ENCODE assay signal across 1 cellular context in genomic region chr11:61972796-61973602, GRCh38.
A peak's percentile ranks its signal among the peaks of the same experiment; 100 is the strongest.
TF ChIP-seq lines count a peak whose summit lies in the region.

No MANE protein-coding gene starts in this region.

TF ChIP-seq in HepG2, 621 proteins besides CTCF, POLR2A, EP300 and RAD21 (continued from another document and continues in another):
- TF ChIP-seq HOMEZ (CRISPR knock-in tag; IDR thresholded peaks at IDR 0.05; ENCODE audit: low read depth) (peak; percentile 68; the same call in 1 of the 2 replicates), CBX5 (CRISPR knock-in tag; IDR thresholded peaks at IDR 0.05; ENCODE audit: borderline replicate concordance) (peak; percentile 14; the same call in 1 of the 2 replicates), ZNF737 (CRISPR knock-in tag; IDR thresholded peaks at IDR 0.05; ENCODE audit: borderline replicate concordance) (peak; percentile 39; the same call in 1 of the 2 replicates), IKZF5 (CRISPR knock-in tag; IDR thresholded peaks at IDR 0.05) (peak; percentile 88), ZNF101 (CRISPR knock-in tag; IDR thresholded peaks at IDR 0.05; ENCODE audit: borderline replicate concordance, low read depth) (0 out of 2 replicates have a peak, but pooled peaks have one; percentile 56), ZFX (CRISPR knock-in tag; IDR thresholded peaks at IDR 0.05; ENCODE audit: low read depth) (peak; percentile 93), BRCA1 (CRISPR knock-in tag; IDR thresholded peaks at IDR 0.05) (peak; percentile 87), PBX3 (CRISPR knock-in tag; IDR thresholded peaks at IDR 0.05; ENCODE audit: borderline replicate concordance) (no peak), ZNF674 (CRISPR knock-in tag; IDR thresholded peaks at IDR 0.05; ENCODE audit: low read depth) (0 out of 2 replicates have a peak, but pooled peaks have one; percentile 27), GLMP (CRISPR knock-in tag; IDR thresholded peaks at IDR 0.05; ENCODE audit: borderline replicate concordance) (no peak), SIX4 (CRISPR knock-in tag; IDR thresholded peaks at IDR 0.05) (peak; percentile 58), KAT8 (CRISPR knock-in tag; IDR thresholded peaks at IDR 0.05) (peak; percentile 72; the same call in 1 of the 2 replicates), SAFB2 (CRISPR knock-in tag; IDR thresholded peaks at IDR 0.05; ENCODE audit: borderline replicate concordance, low read depth) (peak; percentile 34; the same call in 1 of the 2 replicates), ZSCAN25 (CRISPR knock-in tag; IDR thresholded peaks at IDR 0.05) (peak; percentile 79), ZNF552 (CRISPR knock-in tag; IDR thresholded peaks at IDR 0.05; ENCODE audit: borderline replicate concordance) (peak; percentile 22; the same call in 1 of the 2 replicates), MIER2 (CRISPR knock-in tag; IDR thresholded peaks at IDR 0.05) (peak; percentile 52; the same call in 1 of the 2 replicates)
- TF ChIP-seq, protein P1, sequence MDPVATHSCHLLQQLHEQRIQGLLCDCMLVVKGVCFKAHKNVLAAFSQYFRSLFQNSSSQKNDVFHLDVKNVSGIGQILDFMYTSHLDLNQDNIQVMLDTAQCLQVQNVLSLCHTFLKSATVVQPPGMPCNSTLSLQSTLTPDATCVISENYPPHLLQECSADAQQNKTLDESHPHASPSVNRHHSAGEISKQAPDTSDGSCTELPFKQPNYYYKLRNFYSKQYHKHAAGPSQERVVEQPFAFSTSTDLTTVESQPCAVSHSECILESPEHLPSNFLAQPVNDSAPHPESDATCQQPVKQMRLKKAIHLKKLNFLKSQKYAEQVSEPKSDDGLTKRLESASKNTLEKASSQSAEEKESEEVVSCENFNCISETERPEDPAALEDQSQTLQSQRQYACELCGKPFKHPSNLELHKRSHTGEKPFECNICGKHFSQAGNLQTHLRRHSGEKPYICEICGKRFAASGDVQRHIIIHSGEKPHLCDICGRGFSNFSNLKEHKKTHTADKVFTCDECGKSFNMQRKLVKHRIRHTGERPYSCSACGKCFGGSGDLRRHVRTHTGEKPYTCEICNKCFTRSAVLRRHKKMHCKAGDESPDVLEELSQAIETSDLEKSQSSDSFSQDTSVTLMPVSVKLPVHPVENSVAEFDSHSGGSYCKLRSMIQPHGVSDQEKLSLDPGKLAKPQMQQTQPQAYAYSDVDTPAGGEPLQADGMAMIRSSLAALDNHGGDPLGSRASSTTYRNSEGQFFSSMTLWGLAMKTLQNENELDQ (CRISPR knock-in tag; IDR thresholded peaks at IDR 0.05; ENCODE audit: borderline replicate concordance) = peak; percentile 79; the same call in 1 of the 2 replicates
- TF ChIP-seq, protein P2, sequence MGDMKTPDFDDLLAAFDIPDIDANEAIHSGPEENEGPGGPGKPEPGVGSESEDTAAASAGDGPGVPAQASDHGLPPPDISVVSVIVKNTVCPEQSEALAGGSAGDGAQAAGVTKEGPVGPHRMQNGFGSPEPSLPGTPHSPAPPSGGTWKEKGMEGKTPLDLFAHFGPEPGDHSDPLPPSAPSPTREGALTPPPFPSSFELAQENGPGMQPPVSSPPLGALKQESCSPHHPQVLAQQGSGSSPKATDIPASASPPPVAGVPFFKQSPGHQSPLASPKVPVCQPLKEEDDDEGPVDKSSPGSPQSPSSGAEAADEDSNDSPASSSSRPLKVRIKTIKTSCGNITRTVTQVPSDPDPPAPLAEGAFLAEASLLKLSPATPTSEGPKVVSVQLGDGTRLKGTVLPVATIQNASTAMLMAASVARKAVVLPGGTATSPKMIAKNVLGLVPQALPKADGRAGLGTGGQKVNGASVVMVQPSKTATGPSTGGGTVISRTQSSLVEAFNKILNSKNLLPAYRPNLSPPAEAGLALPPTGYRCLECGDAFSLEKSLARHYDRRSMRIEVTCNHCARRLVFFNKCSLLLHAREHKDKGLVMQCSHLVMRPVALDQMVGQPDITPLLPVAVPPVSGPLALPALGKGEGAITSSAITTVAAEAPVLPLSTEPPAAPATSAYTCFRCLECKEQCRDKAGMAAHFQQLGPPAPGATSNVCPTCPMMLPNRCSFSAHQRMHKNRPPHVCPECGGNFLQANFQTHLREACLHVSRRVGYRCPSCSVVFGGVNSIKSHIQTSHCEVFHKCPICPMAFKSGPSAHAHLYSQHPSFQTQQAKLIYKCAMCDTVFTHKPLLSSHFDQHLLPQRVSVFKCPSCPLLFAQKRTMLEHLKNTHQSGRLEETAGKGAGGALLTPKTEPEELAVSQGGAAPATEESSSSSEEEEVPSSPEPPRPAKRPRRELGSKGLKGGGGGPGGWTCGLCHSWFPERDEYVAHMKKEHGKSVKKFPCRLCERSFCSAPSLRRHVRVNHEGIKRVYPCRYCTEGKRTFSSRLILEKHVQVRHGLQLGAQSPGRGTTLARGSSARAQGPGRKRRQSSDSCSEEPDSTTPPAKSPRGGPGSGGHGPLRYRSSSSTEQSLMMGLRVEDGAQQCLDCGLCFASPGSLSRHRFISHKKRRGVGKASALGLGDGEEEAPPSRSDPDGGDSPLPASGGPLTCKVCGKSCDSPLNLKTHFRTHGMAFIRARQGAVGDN (CRISPR knock-in tag; IDR thresholded peaks at IDR 0.05) = peak; percentile 98
- TF ChIP-seq, protein P3, sequence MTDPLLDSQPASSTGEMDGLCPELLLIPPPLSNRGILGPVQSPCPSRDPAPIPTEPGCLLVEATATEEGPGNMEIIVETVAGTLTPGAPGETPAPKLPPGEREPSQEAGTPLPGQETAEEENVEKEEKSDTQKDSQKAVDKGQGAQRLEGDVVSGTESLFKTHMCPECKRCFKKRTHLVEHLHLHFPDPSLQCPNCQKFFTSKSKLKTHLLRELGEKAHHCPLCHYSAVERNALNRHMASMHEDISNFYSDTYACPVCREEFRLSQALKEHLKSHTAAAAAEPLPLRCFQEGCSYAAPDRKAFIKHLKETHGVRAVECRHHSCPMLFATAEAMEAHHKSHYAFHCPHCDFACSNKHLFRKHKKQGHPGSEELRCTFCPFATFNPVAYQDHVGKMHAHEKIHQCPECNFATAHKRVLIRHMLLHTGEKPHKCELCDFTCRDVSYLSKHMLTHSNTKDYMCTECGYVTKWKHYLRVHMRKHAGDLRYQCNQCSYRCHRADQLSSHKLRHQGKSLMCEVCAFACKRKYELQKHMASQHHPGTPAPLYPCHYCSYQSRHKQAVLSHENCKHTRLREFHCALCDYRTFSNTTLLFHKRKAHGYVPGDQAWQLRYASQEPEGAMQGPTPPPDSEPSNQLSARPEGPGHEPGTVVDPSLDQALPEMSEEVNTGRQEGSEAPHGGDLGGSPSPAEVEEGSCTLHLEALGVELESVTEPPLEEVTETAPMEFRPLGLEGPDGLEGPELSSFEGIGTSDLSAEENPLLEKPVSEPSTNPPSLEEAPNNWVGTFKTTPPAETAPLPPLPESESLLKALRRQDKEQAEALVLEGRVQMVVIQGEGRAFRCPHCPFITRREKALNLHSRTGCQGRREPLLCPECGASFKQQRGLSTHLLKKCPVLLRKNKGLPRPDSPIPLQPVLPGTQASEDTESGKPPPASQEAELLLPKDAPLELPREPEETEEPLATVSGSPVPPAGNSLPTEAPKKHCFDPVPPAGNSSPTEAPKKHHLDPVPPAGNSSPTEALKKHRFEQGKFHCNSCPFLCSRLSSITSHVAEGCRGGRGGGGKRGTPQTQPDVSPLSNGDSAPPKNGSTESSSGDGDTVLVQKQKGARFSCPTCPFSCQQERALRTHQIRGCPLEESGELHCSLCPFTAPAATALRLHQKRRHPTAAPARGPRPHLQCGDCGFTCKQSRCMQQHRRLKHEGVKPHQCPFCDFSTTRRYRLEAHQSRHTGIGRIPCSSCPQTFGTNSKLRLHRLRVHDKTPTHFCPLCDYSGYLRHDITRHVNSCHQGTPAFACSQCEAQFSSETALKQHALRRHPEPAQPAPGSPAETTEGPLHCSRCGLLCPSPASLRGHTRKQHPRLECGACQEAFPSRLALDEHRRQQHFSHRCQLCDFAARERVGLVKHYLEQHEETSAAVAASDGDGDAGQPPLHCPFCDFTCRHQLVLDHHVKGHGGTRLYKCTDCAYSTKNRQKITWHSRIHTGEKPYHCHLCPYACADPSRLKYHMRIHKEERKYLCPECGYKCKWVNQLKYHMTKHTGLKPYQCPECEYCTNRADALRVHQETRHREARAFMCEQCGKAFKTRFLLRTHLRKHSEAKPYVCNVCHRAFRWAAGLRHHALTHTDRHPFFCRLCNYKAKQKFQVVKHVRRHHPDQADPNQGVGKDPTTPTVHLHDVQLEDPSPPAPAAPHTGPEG (CRISPR knock-in tag; IDR thresholded peaks at IDR 0.05) = peak; percentile 42
- TF ChIP-seq, protein P4, sequence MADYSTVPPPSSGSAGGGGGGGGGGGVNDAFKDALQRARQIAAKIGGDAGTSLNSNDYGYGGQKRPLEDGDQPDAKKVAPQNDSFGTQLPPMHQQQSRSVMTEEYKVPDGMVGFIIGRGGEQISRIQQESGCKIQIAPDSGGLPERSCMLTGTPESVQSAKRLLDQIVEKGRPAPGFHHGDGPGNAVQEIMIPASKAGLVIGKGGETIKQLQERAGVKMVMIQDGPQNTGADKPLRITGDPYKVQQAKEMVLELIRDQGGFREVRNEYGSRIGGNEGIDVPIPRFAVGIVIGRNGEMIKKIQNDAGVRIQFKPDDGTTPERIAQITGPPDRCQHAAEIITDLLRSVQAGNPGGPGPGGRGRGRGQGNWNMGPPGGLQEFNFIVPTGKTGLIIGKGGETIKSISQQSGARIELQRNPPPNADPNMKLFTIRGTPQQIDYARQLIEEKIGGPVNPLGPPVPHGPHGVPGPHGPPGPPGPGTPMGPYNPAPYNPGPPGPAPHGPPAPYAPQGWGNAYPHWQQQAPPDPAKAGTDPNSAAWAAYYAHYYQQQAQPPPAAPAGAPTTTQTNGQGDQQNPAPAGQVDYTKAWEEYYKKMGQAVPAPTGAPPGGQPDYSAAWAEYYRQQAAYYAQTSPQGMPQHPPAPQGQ (CRISPR knock-in tag; IDR thresholded peaks at IDR 0.05; ENCODE audit: borderline replicate concordance) = 0 out of 2 replicates have a peak, but pooled peaks have one; percentile 50
- TF ChIP-seq, protein P5, sequence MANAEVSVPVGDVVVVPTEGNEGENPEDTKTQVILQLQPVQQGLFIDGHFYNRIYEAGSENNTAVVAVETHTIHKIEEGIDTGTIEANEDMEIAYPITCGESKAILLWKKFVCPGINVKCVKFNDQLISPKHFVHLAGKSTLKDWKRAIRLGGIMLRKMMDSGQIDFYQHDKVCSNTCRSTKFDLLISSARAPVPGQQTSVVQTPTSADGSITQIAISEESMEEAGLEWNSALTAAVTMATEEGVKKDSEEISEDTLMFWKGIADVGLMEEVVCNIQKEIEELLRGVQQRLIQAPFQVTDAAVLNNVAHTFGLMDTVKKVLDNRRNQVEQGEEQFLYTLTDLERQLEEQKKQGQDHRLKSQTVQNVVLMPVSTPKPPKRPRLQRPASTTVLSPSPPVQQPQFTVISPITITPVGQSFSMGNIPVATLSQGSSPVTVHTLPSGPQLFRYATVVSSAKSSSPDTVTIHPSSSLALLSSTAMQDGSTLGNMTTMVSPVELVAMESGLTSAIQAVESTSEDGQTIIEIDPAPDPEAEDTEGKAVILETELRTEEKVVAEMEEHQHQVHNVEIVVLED (CRISPR knock-in tag; IDR thresholded peaks at IDR 0.05; ENCODE audit: borderline replicate concordance) = peak; percentile 45; the same call in 1 of the 2 replicates
- TF ChIP-seq, protein P6, sequence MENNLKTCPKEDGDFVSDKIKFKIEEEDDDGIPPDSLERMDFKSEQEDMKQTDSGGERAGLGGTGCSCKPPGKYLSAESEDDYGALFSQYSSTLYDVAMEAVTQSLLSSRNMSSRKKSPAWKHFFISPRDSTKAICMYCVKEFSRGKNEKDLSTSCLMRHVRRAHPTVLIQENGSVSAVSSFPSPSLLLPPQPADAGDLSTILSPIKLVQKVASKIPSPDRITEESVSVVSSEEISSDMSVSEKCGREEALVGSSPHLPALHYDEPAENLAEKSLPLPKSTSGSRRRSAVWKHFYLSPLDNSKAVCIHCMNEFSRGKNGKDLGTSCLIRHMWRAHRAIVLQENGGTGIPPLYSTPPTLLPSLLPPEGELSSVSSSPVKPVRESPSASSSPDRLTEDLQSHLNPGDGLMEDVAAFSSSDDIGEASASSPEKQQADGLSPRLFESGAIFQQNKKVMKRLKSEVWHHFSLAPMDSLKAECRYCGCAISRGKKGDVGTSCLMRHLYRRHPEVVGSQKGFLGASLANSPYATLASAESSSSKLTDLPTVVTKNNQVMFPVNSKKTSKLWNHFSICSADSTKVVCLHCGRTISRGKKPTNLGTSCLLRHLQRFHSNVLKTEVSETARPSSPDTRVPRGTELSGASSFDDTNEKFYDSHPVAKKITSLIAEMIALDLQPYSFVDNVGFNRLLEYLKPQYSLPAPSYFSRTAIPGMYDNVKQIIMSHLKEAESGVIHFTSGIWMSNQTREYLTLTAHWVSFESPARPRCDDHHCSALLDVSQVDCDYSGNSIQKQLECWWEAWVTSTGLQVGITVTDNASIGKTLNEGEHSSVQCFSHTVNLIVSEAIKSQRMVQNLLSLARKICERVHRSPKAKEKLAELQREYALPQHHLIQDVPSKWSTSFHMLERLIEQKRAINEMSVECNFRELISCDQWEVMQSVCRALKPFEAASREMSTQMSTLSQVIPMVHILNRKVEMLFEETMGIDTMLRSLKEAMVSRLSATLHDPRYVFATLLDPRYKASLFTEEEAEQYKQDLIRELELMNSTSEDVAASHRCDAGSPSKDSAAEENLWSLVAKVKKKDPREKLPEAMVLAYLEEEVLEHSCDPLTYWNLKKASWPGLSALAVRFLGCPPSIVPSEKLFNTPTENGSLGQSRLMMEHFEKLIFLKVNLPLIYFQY (CRISPR knock-in tag; IDR thresholded peaks at IDR 0.05; ENCODE audit: borderline replicate concordance) = no peak
